8 cellular contexts compared by ENCODE assay signal in genomic region chr16:31094424-31095120, GRCh38. TPM values are rescaled to one million over a fixed set of nuclear protein-coding genes. Genes with fewer than 3 reads are reported as not detected.
DNase-seq lines count a peak whose midpoint lies in the region; ATAC-seq and TF ChIP-seq lines count a peak whose summit lies in the region.

VKORC1 (minus strand) TSS chr16:31094797; CDS start chr16:31094729, 68 bp downstream.

- H3K4me1 ChIP-seq in KMS-11 (ENCODE audit: low read depth, poor library complexity, severe bottlenecking) (peaks cover 21% of the 10 kb centered on the region), esophagus squamous epithelium (peaks cover 10 to 32% (median 11%) of the 10 kb centered on the region in 3 donors)

- peak within 1 kb of the TSS; percentile 94 to 99 (median 96) for H3K4me3 Mint-ChIP-seq in naive B cell
- peak within 1 kb of the TSS; percentile 99 for H3K4me3 Mint-ChIP-seq in stimulated activated memory B cell treated with anti-CD40 and anti-IgM and Interleukin-4, amounts not matched to agents 10 μg/mL and 1 μg/mL and 100 μg/mL, for 72 hours

- no peaks in the 10 kb centered on the region for H4K20me1 ChIP-seq in KMS-11 (ENCODE audit: insufficient read depth)

- H3K27me3 Mint-ChIP-seq in naive B cell = no peaks in the 10 kb centered on the region
- no peaks in the 10 kb centered on the region for H3K27me3 Mint-ChIP-seq in stimulated activated memory B cell treated with anti-CD40 and anti-IgM and Interleukin-4, amounts not matched to agents 10 μg/mL and 1 μg/mL and 100 μg/mL, for 72 hours

- intact Hi-C loops in esophagus squamous epithelium (cut with DNase I) = no loop called here

- DNase-seq in DMS79 (lab: John Stamatoyannopoulos, UW) (peak; percentile 95), RKO (ENCODE audit: low spot score) (peak; percentile 98), activated T-helper 1 cell treated with Interleukin-2 at 50 U/mL for 16 hours (ENCODE audit: low read depth) (peak; percentile 77), esophagus squamous epithelium (lab: John Stamatoyannopoulos, UW) (peak; percentile 69), naive B cell (peak; percentile 79)

- H3K27me3 ChIP-seq in KMS-11 (ENCODE audit: insufficient read depth, low read depth) = no peaks in the 10 kb centered on the region
- no peaks in the 10 kb centered on the region for H3K27me3 ChIP-seq in esophagus squamous epithelium

- peak within 1 kb of the TSS; percentile 45 for H3K27ac ChIP-seq in KMS-11
- H3K27ac ChIP-seq in esophagus squamous epithelium = peak within 1 kb of the TSS; percentile 76 to 91 (median 91)

- peaks cover 19 to 31% (median 26%) of the 10 kb centered on the region in 3 donors for H3K4me1 Mint-ChIP-seq in naive B cell
- H3K4me1 Mint-ChIP-seq in stimulated activated memory B cell treated with anti-CD40 and anti-IgM and Interleukin-4, amounts not matched to agents 10 μg/mL and 1 μg/mL and 100 μg/mL, for 72 hours = peaks cover 30% of the 10 kb centered on the region

- no peak within 1 kb of the TSS for H3K4me3 ChIP-seq in KMS-11 (IDR thresholded peaks at IDR 0.05; ENCODE audit: insufficient read depth, low read depth, low read length)
- H3K4me3 ChIP-seq in esophagus squamous epithelium = peak within 1 kb of the TSS; percentile 51 to 88 (median 78)

- H3K36me3 Mint-ChIP-seq in naive B cell = no peaks in the 10 kb centered on the region
- H3K36me3 Mint-ChIP-seq in stimulated activated memory B cell treated with anti-CD40 and anti-IgM and Interleukin-4, amounts not matched to agents 10 μg/mL and 1 μg/mL and 100 μg/mL, for 72 hours = peaks cover 3% of the 10 kb centered on the region

- peak within 1 kb of the TSS; percentile 88 for H3K4me2 ChIP-seq in KMS-11

- 1 to 2% methylated on average over 5 to 14 of the region's 69 CpGs for WGBS in esophagus squamous epithelium, 2 donors

- no peaks in the 10 kb centered on the region for H3K9me3 Mint-ChIP-seq in naive B cell
- H3K9me3 Mint-ChIP-seq in stimulated activated memory B cell treated with anti-CD40 and anti-IgM and Interleukin-4, amounts not matched to agents 10 μg/mL and 1 μg/mL and 100 μg/mL, for 72 hours = no peaks in the 10 kb centered on the region

- no peaks in the 10 kb centered on the region for H3K9me3 ChIP-seq in esophagus squamous epithelium

- H3K79me2 ChIP-seq in KMS-11 (ENCODE audit: insufficient read depth, low read depth) = peaks cover 21% of the 10 kb centered on the region; the same call in 1 of the 2 replicates

- peak within 1 kb of the TSS; percentile 81 to 99 (median 95) for H3K27ac Mint-ChIP-seq in naive B cell
- peak within 1 kb of the TSS; percentile 83 for H3K27ac Mint-ChIP-seq in stimulated activated memory B cell treated with anti-CD40 and anti-IgM and Interleukin-4, amounts not matched to agents 10 μg/mL and 1 μg/mL and 100 μg/mL, for 72 hours

- peak within 1 kb of the TSS; percentile 85 for H2AFZ ChIP-seq in KMS-11 (ENCODE audit: low read depth)

- peak in 3 of 4 donors; percentile 36 to 66 (median 42) for TF ChIP-seq POLR2A in esophagus squamous epithelium (IDR thresholded peaks at IDR 0.05)

- peak within 1 kb of the TSS; percentile 70 for H3K9ac ChIP-seq in KMS-11

- H3K36me3 ChIP-seq in KMS-11 (ENCODE audit: insufficient read depth) (no peaks in the 10 kb centered on the region), esophagus squamous epithelium (peaks cover 7 to 19% (median 11%) of the 10 kb centered on the region in 3 donors)

- no peak for TF ChIP-seq CTCF in KMS-11 (conservative IDR thresholded peaks at IDR 0.05; ENCODE audit: low read depth, low read length)
- peak in 2 of 6 experiments; percentile 22 to 45 for TF ChIP-seq CTCF in esophagus squamous epithelium (IDR thresholded peaks at IDR 0.05)

- ATAC-seq in GM21723 (IDR thresholded peaks at IDR 0.05; ENCODE audit: unreplicated experiment) = peak; percentile 89
- ATAC-seq in naive B cell (ENCODE audit: low read depth in 2 of 2) = peak; percentile 87 to 89
- ATAC-seq in stimulated activated memory B cell treated with anti-CD40 and anti-IgM and Interleukin-4, amounts not matched to agents 10 μg/mL and 1 μg/mL and 100 μg/mL, for 72 hours = peak; percentile 95

RNA-seq across cellular contexts. Expression of gene VKORC1, which starts in this region (rescaled TPM):
- total RNA-seq in esophagus squamous epithelium = 10 to 100 TPM; 27.6 to 56.6 (median 44.0) TPM
- polyA plus RNA-seq in naive B cell (ENCODE audit: low read depth in 6 of 6) = 10 to 100 TPM; 61.9 to 77.4 (median 66.6) TPM
